ENCODE assay signal across 9 cellular contexts in the genomic region with DNA sequence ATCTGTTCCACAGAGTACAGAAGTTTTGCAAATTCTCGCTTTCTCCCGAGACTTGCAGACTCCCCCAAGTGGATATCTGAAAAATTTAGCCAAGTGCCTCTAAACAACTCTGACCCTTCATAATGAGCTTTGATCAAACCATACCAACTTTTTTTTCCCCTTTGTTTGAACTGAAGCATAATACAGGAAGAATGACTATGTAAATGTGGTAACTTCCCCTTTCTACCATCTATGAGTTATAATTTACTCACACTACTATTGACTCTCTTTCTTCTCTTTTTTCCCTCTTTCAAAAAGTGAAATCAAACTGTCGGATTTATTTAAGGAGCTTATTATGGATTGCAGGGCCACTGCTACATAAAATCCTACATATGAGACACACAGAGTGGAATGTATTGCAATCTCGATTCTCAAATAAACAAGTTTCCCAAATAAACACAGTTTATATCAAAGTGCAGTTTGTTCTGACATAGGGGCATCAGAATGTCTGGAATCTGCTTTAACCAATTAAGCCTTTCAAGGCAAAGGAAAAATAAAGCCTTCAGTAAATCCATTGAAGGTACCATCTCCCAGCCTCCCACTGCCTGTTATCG. TPM values are rescaled to one million over a fixed set of nuclear protein-coding genes. Genes with fewer than 3 reads are reported as not detected.
DNase-seq lines count a peak whose midpoint lies in the region; ATAC-seq and TF ChIP-seq lines count a peak whose summit lies in the region.
"Had no signal": no experiment of that assay in that cellular context is flagged by ENCODE, and none has a peak within 500 bp of the region (broad histone marks: within the 10 kb centered on the region; RNA-seq: fewer than 3 reads in every experiment).

No MANE protein-coding gene starts in this region.

- no peaks in the 10 kb centered on the region for H3K9me3 Mint-ChIP-seq in activated CD4-positive, alpha-beta T cell treated with anti-CD3 and anti-CD28 coated beads, Interleukin-2, amount 10 ng/mL, durations not matched to agents 24 days and 14 days
- peaks cover 2% of the 10 kb centered on the region for H3K9me3 Mint-ChIP-seq in memory B cell

- H3K36me3 Mint-ChIP-seq in activated CD4-positive, alpha-beta T cell treated with anti-CD3 and anti-CD28 coated beads, Interleukin-2, amount 10 ng/mL, durations not matched to agents 24 days and 14 days (ENCODE audit: low read depth): no peaks in the 10 kb centered on the region
- peaks cover 3% of the 10 kb centered on the region for H3K36me3 Mint-ChIP-seq in memory B cell

- H3K27me3 Mint-ChIP-seq in activated CD4-positive, alpha-beta T cell treated with anti-CD3 and anti-CD28 coated beads, Interleukin-2, amount 10 ng/mL, durations not matched to agents 24 days and 14 days: peaks cover 40% of the 10 kb centered on the region
- H3K27me3 Mint-ChIP-seq in memory B cell: peaks cover 13% of the 10 kb centered on the region

- H3K36me3 ChIP-seq in brain microvascular endothelial cell (replicated peaks): no peaks in the 10 kb centered on the region

- peak; percentile 32 for ATAC-seq in memory B cell (ENCODE audit: low read depth)

- peak overlapping the region; percentile 35 for H3K4me3 Mint-ChIP-seq in activated CD4-positive, alpha-beta T cell treated with anti-CD3 and anti-CD28 coated beads, Interleukin-2, amount 10 ng/mL, durations not matched to agents 24 days and 14 days
- H3K4me3 Mint-ChIP-seq in memory B cell: peak overlapping the region; percentile 86

- DNase-seq in activated CD4-positive, alpha-beta T cell treated with anti-CD3 and anti-CD28 coated beads, Interleukin-2, amount 10 ng/mL, durations not matched to agents 24 days and 14 days: no peak
- no peak for DNase-seq in activated CD4-positive, alpha-beta T cell treated with anti-CD3 and anti-CD28 coated beads, Interleukin-2, amount 50 U/mL, for 48 hours
- DNase-seq in LHCN-M2 (ENCODE audit: low read depth) (peak; percentile 29), brain microvascular endothelial cell (peak; percentile 38), memory B cell (ENCODE audit: low spot score in 2 of 2) (no peak), glomerular visceral epithelial cell (ENCODE audit: extremely low spot score) (no peak), COR-L47 (lab: John Stamatoyannopoulos, UW) (no peak)
- DNase-seq in stimulated activated CD8-positive, alpha-beta memory T cell treated with anti-CD3 and anti-CD28 coated beads, Interleukin-4, amount 100 ng/mL, for 48 hours: no peak

- H3K27ac ChIP-seq in brain microvascular endothelial cell: peak overlapping the region; percentile 67
- H3K27ac ChIP-seq: C4-2B had no signal

- no peaks in the 10 kb centered on the region for H3K27me3 ChIP-seq in brain microvascular endothelial cell (replicated peaks)

- H3K4me3 ChIP-seq in brain microvascular endothelial cell (ENCODE audit: low read depth, low read length): peak overlapping the region; percentile 71

- intact Hi-C loops in activated CD4-positive, alpha-beta T cell treated with anti-CD3 and anti-CD28 coated beads, Interleukin-2, amount 10 ng/mL, durations not matched to agents 24 days and 14 days (cut with micrococcal nuclease): no loop called here

- peaks cover 9% of the 10 kb centered on the region for H3K4me1 Mint-ChIP-seq in activated CD4-positive, alpha-beta T cell treated with anti-CD3 and anti-CD28 coated beads, Interleukin-2, amount 10 ng/mL, durations not matched to agents 24 days and 14 days
- peaks cover 13% of the 10 kb centered on the region for H3K4me1 Mint-ChIP-seq in memory B cell

- peak; percentile 32 for TF ChIP-seq CTCF in brain microvascular endothelial cell (IDR thresholded peaks at IDR 0.05; ENCODE audit: low read depth, low read length, missing control alignments)

- no peak overlapping the region for H3K27ac Mint-ChIP-seq in activated CD4-positive, alpha-beta T cell treated with anti-CD3 and anti-CD28 coated beads, Interleukin-2, amount 10 ng/mL, durations not matched to agents 24 days and 14 days
- peak overlapping the region; percentile 36 for H3K27ac Mint-ChIP-seq in memory B cell

- in situ Hi-C loops in brain microvascular endothelial cell (cut with HindIII; ENCODE audit: low pct_ligation_motif_present, low sequenced_read_pairs): no loop called here

RNA-seq across cellular contexts. Expression of a gene that starts 1.4 kb away (rescaled TPM):
- not detected in 2 replicates for total RNA-seq in activated CD4-positive, alpha-beta T cell treated with anti-CD3 and anti-CD28 coated beads, Interleukin-2, amount 10 ng/mL, durations not matched to agents 24 days and 14 days
- 0.29 TPM in 1 of 2 replicates, not detected in the other for total RNA-seq in LHCN-M2 (2014; rRNA removed)
- polyA plus RNA-seq in LHCN-M2 (2012): not detected

Comparison
In these comparisons a context has a peak if more than half of its experiments do, and no peak if none do; other contexts are left out.
1. DNase-seq: peak in LHCN-M2 (single experiment) and brain microvascular endothelial cell (single experiment); none in activated CD4-positive, alpha-beta T cell treated with anti-CD3 and anti-CD28 coated beads, Interleukin-2, amount 10 ng/mL, durations not matched to agents 24 days and 14 days (single experiment), activated CD4-positive, alpha-beta T cell treated with anti-CD3 and anti-CD28 coated beads, Interleukin-2, amount 50 U/mL, for 48 hours (0 of 2), memory B cell (0 of 2), glomerular visceral epithelial cell (single experiment), COR-L47 (single experiment) and stimulated activated CD8-positive, alpha-beta memory T cell treated with anti-CD3 and anti-CD28 coated beads, Interleukin-4, amount 100 ng/mL, for 48 hours (single experiment).